In the genomic region with DNA sequence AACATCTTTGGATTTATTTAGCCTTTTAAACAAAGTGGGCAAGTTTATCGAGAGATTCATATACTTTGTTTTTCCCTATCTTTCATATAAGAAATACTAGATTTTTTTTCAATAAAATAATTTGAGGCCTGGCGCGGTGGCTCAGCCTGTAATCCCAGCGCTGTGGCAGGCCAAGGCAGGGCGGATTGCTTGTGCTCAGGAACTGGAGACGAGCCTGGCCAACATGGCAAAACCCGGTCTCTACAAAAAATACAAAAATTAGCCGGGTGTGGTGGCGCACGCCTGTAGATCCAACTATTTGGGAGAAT, we compare ENCODE assay signal across 8 cellular contexts. TPM values are rescaled to one million over a fixed set of nuclear protein-coding genes. Genes with fewer than 3 reads are reported as not detected.
DNase-seq lines count a peak whose midpoint lies in the region; ATAC-seq and TF ChIP-seq lines count a peak whose summit lies in the region.

No MANE protein-coding gene starts in this region.

- WGBS in psoas muscle, 3 donors = 44 to 69% (median 54%) methylated on average over 10 of the region's 10 CpGs

- TF ChIP-seq CTCF in GM06990 (IDR thresholded peaks at IDR 0.05; ENCODE audit: insufficient read depth, low read length, poor library complexity, severe bottlenecking) = no peak
- TF ChIP-seq CTCF in fibroblast of mammary gland (conservative IDR thresholded peaks at IDR 0.05; ENCODE audit: control insufficient read depth, insufficient read depth, low read depth, low read length) = no peak
- no peak for TF ChIP-seq CTCF in psoas muscle (IDR thresholded peaks at IDR 0.05)

- H3K4me1 ChIP-seq in psoas muscle = peaks cover 18% of the 10 kb centered on the region

- DNase-seq in GM06990 (ENCODE audit: extremely low read depth, insufficient read length) (no peak), SK-N-MC (ENCODE audit: low read depth, low spot score) (no peak), fibroblast of mammary gland (ENCODE audit: low read depth) (no peak), psoas muscle (peak in 1 of 2 donors; percentile 16), H4 (ENCODE audit: low spot score) (no peak), NCI-H446 (lab: John Stamatoyannopoulos, UW) (no peak)
- DNase-seq in effector CD8-positive, alpha-beta T cell (lab: John Stamatoyannopoulos, UW) = no peak

- no peaks in the 10 kb centered on the region for H3K36me3 ChIP-seq in GM06990 (ENCODE audit: control insufficient read depth, insufficient read depth, low read length)
- H3K36me3 ChIP-seq in SK-N-MC (ENCODE audit: insufficient read depth, low read length) = no peaks in the 10 kb centered on the region
- peaks cover 0 to under 1% of the 10 kb centered on the region in 2 donors for H3K36me3 ChIP-seq in psoas muscle (ENCODE audit: insufficient read depth in 1 of 2, low read depth in 1 of 2)

- intact Hi-C loops in psoas muscle (cut with DNase I) = loop anchor here in 1 of 2 donors (5.0 kb wide), 3 partner anchors 92 to 218 kb away; a partner anchor contains a TSS

- H3K27ac ChIP-seq in SK-N-MC = peak overlapping the region; percentile 91
- H3K27ac ChIP-seq in psoas muscle = peak overlapping the region; percentile 94

- H3K27me3 ChIP-seq in GM06990 (replicated peaks; ENCODE audit: control insufficient read depth, insufficient read depth, low read length) = no peaks in the 10 kb centered on the region
- no peaks in the 10 kb centered on the region for H3K27me3 ChIP-seq in psoas muscle (ENCODE audit: insufficient read depth in 3 of 3, low read length in 2 of 3)

- H3K4me3 ChIP-seq in GM06990 (replicated peaks; ENCODE audit: low read depth, low read length) = peak overlapping the region; percentile 81
- H3K4me3 ChIP-seq in SK-N-MC = peak overlapping the region; percentile 85
- peak overlapping the region; percentile 83 for H3K4me3 ChIP-seq in fibroblast of mammary gland (ENCODE audit: control insufficient read depth, low read depth, low read length)
- peak overlapping the region; percentile 95 for H3K4me3 ChIP-seq in psoas muscle

- no peak overlapping the region for H3K9ac ChIP-seq in SK-N-MC (ENCODE audit: insufficient read length)

- H3K9me3 ChIP-seq in SK-N-MC (ENCODE audit: low read depth, low read length) (no peaks in the 10 kb centered on the region), psoas muscle (no peaks in the 10 kb centered on the region)

- no peak for ATAC-seq in psoas muscle
- no peak for ATAC-seq in HG03095 (IDR thresholded peaks at IDR 0.05; ENCODE audit: unreplicated experiment)

RNA-seq across cellular contexts. Expression of a gene that starts 1.6 kb away (rescaled TPM):
- 1 to 10 TPM; 2.3 to 5.5 (median 2.9) TPM for total RNA-seq in psoas muscle
- polyA plus RNA-seq in psoas muscle = 1 to 10 TPM in 2 of 3 donors, under 1 TPM in 1; 0.44 to 1.3 (median 1.2) TPM
- 2.3 and 8.3 TPM in 2 replicates for total RNA-seq in H4 (2014; rRNA removed; shearing (Covaris generic))
